Comparison of ENCODE assay signal across 22 cellular contexts in the genomic region with DNA sequence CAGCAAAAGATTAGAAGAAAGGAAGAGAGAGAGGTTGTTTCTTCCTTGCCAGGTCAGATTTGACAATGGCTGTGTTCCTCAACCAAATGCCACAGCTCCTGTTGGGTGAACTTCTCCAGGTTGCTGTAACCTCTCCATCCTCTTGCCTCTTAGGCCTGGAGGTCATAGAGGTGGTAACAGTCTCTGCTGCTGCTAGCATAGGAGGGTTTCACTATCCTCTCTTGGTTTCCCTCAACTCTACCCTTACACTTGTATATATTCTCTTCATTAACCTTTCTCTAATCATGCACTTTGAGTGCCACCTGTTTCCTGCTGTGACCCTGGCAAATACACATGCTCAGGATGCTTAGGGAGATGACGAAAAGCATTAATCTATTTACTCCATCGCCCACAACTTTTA.
A peak's percentile ranks its signal among the peaks of the same experiment; 100 is the strongest.
DNase-seq lines count a peak whose midpoint lies in the region; ATAC-seq, FAIRE-seq and TF ChIP-seq lines count a peak whose summit lies in the region.
"Had no signal": no experiment of that assay in that cellular context is flagged by ENCODE, and none has a peak within 500 bp of the region (broad histone marks: within the 10 kb centered on the region; RNA-seq: fewer than 3 reads in every experiment).

No MANE protein-coding gene starts in this region.

- intact Hi-C loops in HepG2 (cut with micrococcal nuclease; ENCODE audit: unreplicated experiment): no loop called here

- H3K4me1 ChIP-seq in mesenchymal stem cell (ENCODE audit: control insufficient read depth, insufficient read depth, low read depth, low read length): peaks cover 2% of the 10 kb centered on the region
- peaks cover 0 to 14% of the 10 kb centered on the region in 2 experiments; a peak in 2 of 4 replicates for H3K4me1 ChIP-seq in SK-N-SH (ENCODE audit: control insufficient read depth in 1 of 2, insufficient read depth in 2 of 2, low read depth in 1 of 2, low read length in 1 of 2)
- H3K4me1 ChIP-seq in HepG2 (ENCODE audit: insufficient read depth, low read length): no peaks in the 10 kb centered on the region

- H3K14ac ChIP-seq in mesenchymal stem cell (ENCODE audit: low read length in 2 of 2): no peak overlapping the region

- H3K27ac ChIP-seq in mesenchymal stem cell (ENCODE audit: low read length, poor library complexity, severe bottlenecking) (no peak overlapping the region), SK-N-SH (ENCODE audit: low read depth in 2 of 2, low read length in 1 of 2) (no peak overlapping the region), HepG2 (ENCODE audit: extremely low read length, insufficient read depth, low read length) (no peak overlapping the region)
- H3K27ac ChIP-seq: RWPE1, SK-N-MC had no signal

- no peak overlapping the region for H2BK120ac ChIP-seq in mesenchymal stem cell (ENCODE audit: low read depth, low read length)

- H2AK5ac ChIP-seq in mesenchymal stem cell (ENCODE audit: low read length, severe bottlenecking): peak overlapping the region; percentile 7

- BruUV-seq in HepG2 (replicated peaks; lab: Mats Ljungman, UMichigan): no TSS peak

- no peak overlapping the region for H2BK15ac ChIP-seq in mesenchymal stem cell (ENCODE audit: low read depth, poor library complexity, severe bottlenecking)

- H3K4me3 Mint-ChIP-seq in stimulated activated naive CD8-positive, alpha-beta T cell treated with anti-CD3 and anti-CD28 coated beads, Interleukin-15, amount 100 ng/mL, for 72 hours: no peak overlapping the region
- H3K4me3 Mint-ChIP-seq: CD4-positive, CD25-positive, alpha-beta regulatory T cell had no signal

- H3K4me2 ChIP-seq in mesenchymal stem cell (ENCODE audit: low read length, poor library complexity, severe bottlenecking) (no peak overlapping the region), SK-N-SH (no peak overlapping the region), HepG2 (ENCODE audit: low read depth, low read length) (no peak overlapping the region)
- H3K4me2 ChIP-seq: A549 had no signal

- no peak for DNase-seq in stimulated activated naive CD8-positive, alpha-beta T cell treated with anti-CD3 and anti-CD28 coated beads, Interleukin-15, Interleukin-2, amounts not matched to agents 100 U/mL and 50 U/mL, for 24 hours
- no peak for DNase-seq in stimulated activated naive CD8-positive, alpha-beta T cell treated with anti-CD3 and anti-CD28 coated beads, Interleukin-15, amount 100 ng/mL, for 72 hours
- DNase-seq in mesenchymal stem cell (no peak), amniotic stem cell (lab: John Stamatoyannopoulos, UW) (no peak), SK-N-SH (no peak), HepG2 (ENCODE audit: low spot score) (no peak)
- DNase-seq: CD4-positive, CD25-positive, alpha-beta regulatory T cell; DMS79; Karpas-422; MV-4-11; NCI-H1105 treated with DMSO at 0.1 percent for 48 hours; NCI-H2029 treated with DMSO at 0.1 percent for 48 hours; NCI-H446; NCI-H69; SHP77 treated with DMSO at 0.1 percent for 48 hours; T-helper 2 cell had no signal

- H3K36me3 ChIP-seq in mesenchymal stem cell (ENCODE audit: control insufficient read depth in 1 of 2, insufficient read depth in 2 of 2, low read depth in 1 of 2, low read length in 2 of 2) (no peaks in the 10 kb centered on the region), SK-N-SH (replicated peaks in 1 of 2; ENCODE audit: control insufficient read depth in 1 of 2, insufficient read depth in 2 of 2, low read length in 1 of 2) (no peaks in the 10 kb centered on the region), HepG2 (replicated peaks in 1 of 2; ENCODE audit: control insufficient read depth in 1 of 2, insufficient read depth in 2 of 2, low read length in 2 of 2) (no peaks in the 10 kb centered on the region)

- H3K18ac ChIP-seq in mesenchymal stem cell (ENCODE audit: low read depth in 1 of 2, low read length in 2 of 2): no peak overlapping the region

- in situ Hi-C loops in HepG2 (cut with HindIII; ENCODE audit: extremely low pct_ligation_motif_present, low pct_unique_long_range_greater_than_20kb): no loop called here

- TF ChIP-seq EP300 in SK-N-SH (IDR thresholded peaks at IDR 0.05; ENCODE audit: borderline replicate concordance in 1 of 2, low read depth in 1 of 2, low read length in 1 of 2) (no peak), HepG2 (IDR thresholded peaks at IDR 0.05; ENCODE audit: low read depth in 2 of 2, low read length in 2 of 2) (no peak), HepG2 (CRISPR knock-in tag; IDR thresholded peaks at IDR 0.05; ENCODE audit: borderline replicate concordance) (no peak)

- FAIRE-seq in HepG2 (lab: Jason Lieb, UNC): no peak
- FAIRE-seq: A549, H1 had no signal

- no peak overlapping the region for H3K27ac Mint-ChIP-seq in stimulated activated naive CD8-positive, alpha-beta T cell treated with anti-CD3 and anti-CD28 coated beads, Interleukin-15, amount 100 ng/mL, for 72 hours

- H4K8ac ChIP-seq in mesenchymal stem cell (ENCODE audit: low read length): no peak overlapping the region

- no peak overlapping the region for H2BK5ac ChIP-seq in mesenchymal stem cell (ENCODE audit: low read depth, low read length, poor library complexity, severe bottlenecking)

- peaks cover 21% of the 10 kb centered on the region for H3K4me1 Mint-ChIP-seq in stimulated activated naive CD8-positive, alpha-beta T cell treated with anti-CD3 and anti-CD28 coated beads, Interleukin-15, amount 100 ng/mL, for 72 hours
- H3K4me1 Mint-ChIP-seq: CD4-positive, CD25-positive, alpha-beta regulatory T cell had no signal

- H3K23ac ChIP-seq in mesenchymal stem cell (ENCODE audit: low read length in 2 of 2): no peak overlapping the region

- ATAC-seq in stimulated activated naive CD8-positive, alpha-beta T cell treated with anti-CD3 and anti-CD28 coated beads, Interleukin-15, Interleukin-2, amounts not matched to agents 100 U/mL and 50 U/mL, for 24 hours: peak; percentile 51
- no peak for ATAC-seq in stimulated activated naive CD8-positive, alpha-beta T cell treated with anti-CD3 and anti-CD28 coated beads, Interleukin-15, amount 100 ng/mL, for 72 hours
- ATAC-seq in HG02885 (IDR thresholded peaks at IDR 0.05; ENCODE audit: poor library complexity, unreplicated experiment): peak; percentile 40
- ATAC-seq in HepG2: no peak
- ATAC-seq: A549, HCT116 had no signal

- CTCF ChIA-PET in SK-N-SH (lab: Yijun Ruan, JAX) (interaction anchor here (1.1 kb wide), 1 partner anchor 10 kb away, joined by 3 read pairs; no protein-coding TSS in a partner anchor), HepG2 (lab: Yijun Ruan, JAX; ENCODE audit: low intra/inter-chr PET ratio, low total read pairs) (no interaction called here)

- H3K9me3 Mint-ChIP-seq in stimulated activated naive CD8-positive, alpha-beta T cell treated with anti-CD3 and anti-CD28 coated beads, Interleukin-15, amount 100 ng/mL, for 72 hours: peaks cover 8 to 17% of the 10 kb centered on the region in 2 donors

- H3K79me2 ChIP-seq in SK-N-SH (ENCODE audit: insufficient read depth) (no peaks in the 10 kb centered on the region), HepG2 (ENCODE audit: insufficient read depth, low read length) (no peaks in the 10 kb centered on the region)

- H3K4me3 ChIP-seq in mesenchymal stem cell (ENCODE audit: insufficient read depth in 1 of 2, low read depth in 1 of 2, low read length in 2 of 2) (no peak overlapping the region), SK-N-SH (ENCODE audit: low read depth in 2 of 2, low read length in 1 of 2) (no peak overlapping the region), HepG2 (replicated peaks in 1 of 3; ENCODE audit: insufficient read depth in 1 of 3, low read depth in 2 of 3, low read length in 3 of 3) (no peak overlapping the region)
- H3K4me3 ChIP-seq: A549, SK-N-MC had no signal

- H4K20me1 ChIP-seq in SK-N-SH (ENCODE audit: insufficient read depth) (no peaks in the 10 kb centered on the region), HepG2 (ENCODE audit: insufficient read depth, low read length) (no peaks in the 10 kb centered on the region)

- no peaks in the 10 kb centered on the region for H3K27me3 Mint-ChIP-seq in stimulated activated naive CD8-positive, alpha-beta T cell treated with anti-CD3 and anti-CD28 coated beads, Interleukin-15, amount 100 ng/mL, for 72 hours
- H3K27me3 Mint-ChIP-seq: CD4-positive, CD25-positive, alpha-beta regulatory T cell had no signal

- no peak overlapping the region for H4K91ac ChIP-seq in mesenchymal stem cell (ENCODE audit: low read length)

- TF ChIP-seq POLR2A in HepG2 (IDR thresholded peaks at IDR 0.05; ENCODE audit: insufficient read depth in 1 of 2, low read depth in 2 of 2, low read length in 2 of 2): no peak

- POLR2A ChIA-PET in SK-N-SH (lab: Yijun Ruan, JAX): no interaction called here
- POLR2A ChIA-PET in HepG2 (lab: Yijun Ruan, JAX): no interaction called here

- H3K9ac ChIP-seq in mesenchymal stem cell (ENCODE audit: low read length) (no peak overlapping the region), SK-N-SH (no peak overlapping the region), HepG2 (ENCODE audit: insufficient read depth, low read depth, low read length) (no peak overlapping the region)

- H3K79me1 ChIP-seq in mesenchymal stem cell (replicated peaks; ENCODE audit: low read length, poor library complexity, severe bottlenecking): no peaks in the 10 kb centered on the region

- 98% methylated on average over 2 of the region's 2 CpGs for WGBS in mesenchymal stem cell
- 88% methylated on average over 2 of the region's 2 CpGs for WGBS in SK-N-SH (ENCODE audit: low lambda C conversion rate)
- WGBS in HepG2 (ENCODE audit: low lambda C conversion rate): 16% methylated on average over 2 of the region's 2 CpGs

- H3K27me3 ChIP-seq in mesenchymal stem cell (ENCODE audit: control insufficient read depth in 1 of 2, insufficient read depth in 1 of 2, low read length in 2 of 2): no peaks in the 10 kb centered on the region
- H3K27me3 ChIP-seq in SK-N-SH (ENCODE audit: insufficient read depth): no peaks in the 10 kb centered on the region
- H3K27me3 ChIP-seq in HepG2 (ENCODE audit: control insufficient read depth in 1 of 2, insufficient read depth in 2 of 2, low read length in 2 of 2): no peaks in the 10 kb centered on the region

- H3K9me3 ChIP-seq in mesenchymal stem cell (ENCODE audit: control insufficient read depth, low read length) (no peaks in the 10 kb centered on the region), SK-N-SH (no peaks in the 10 kb centered on the region), HepG2 (ENCODE audit: low read length) (no peaks in the 10 kb centered on the region)
- H3K9me3 ChIP-seq: A549 had no signal

- H3F3A ChIP-seq in SK-N-SH (replicated peaks; ENCODE audit: insufficient read depth): no peaks in the 10 kb centered on the region

- H2AFZ ChIP-seq in mesenchymal stem cell (ENCODE audit: low read depth, low read length) (no peak overlapping the region), SK-N-SH (ENCODE audit: low read depth) (no peak overlapping the region), HepG2 (ENCODE audit: low read length) (no peak overlapping the region)

- TF ChIP-seq CTCF in SK-N-SH (IDR thresholded peaks at IDR 0.05) (no peak), HepG2 (CRISPR knock-in tag; IDR thresholded peaks at IDR 0.05) (no peak)

- H3K4ac ChIP-seq in mesenchymal stem cell (ENCODE audit: low read depth in 1 of 2, low read length in 2 of 2): no peak overlapping the region

- H2BK12ac ChIP-seq in mesenchymal stem cell (ENCODE audit: low read length in 2 of 2): no peak overlapping the region

- no peaks in the 10 kb centered on the region for H3K9me2 ChIP-seq in SK-N-SH

- TF ChIP-seq RAD21 in SK-N-SH (IDR thresholded peaks at IDR 0.05; ENCODE audit: low read length): no peak
- no peak for TF ChIP-seq RAD21 in HepG2 (CRISPR knock-in tag; IDR thresholded peaks at IDR 0.05)

TF ChIP-seq in HepG2, 621 proteins besides CTCF, POLR2A, EP300 and RAD21 (continues in another document):
- TF ChIP-seq CBX5 (CRISPR knock-in tag; IDR thresholded peaks at IDR 0.05; ENCODE audit: borderline replicate concordance): no peak

Comparison
In these comparisons a context has a peak if more than half of its experiments do, and no peak if none do; other contexts are left out.
1. ATAC-seq: peak in stimulated activated naive CD8-positive, alpha-beta T cell treated with anti-CD3 and anti-CD28 coated beads, Interleukin-15, Interleukin-2, amounts not matched to agents 100 U/mL and 50 U/mL, for 24 hours (single experiment) and HG02885 (single experiment); none in stimulated activated naive CD8-positive, alpha-beta T cell treated with anti-CD3 and anti-CD28 coated beads, Interleukin-15, amount 100 ng/mL, for 72 hours (single experiment) and HepG2 (single experiment).